In genomic region chr17:79861371-79862216, GRCh38 we compare ENCODE assay signal across 26 cellular contexts. TPM values are rescaled to one million over a fixed set of nuclear protein-coding genes. Genes with fewer than 3 reads are reported as not detected.
A peak's percentile ranks its signal among the peaks of the same experiment; 100 is the strongest.
DNase-seq lines count a peak whose midpoint lies in the region; ATAC-seq, FAIRE-seq and TF ChIP-seq lines count a peak whose summit lies in the region.
"Had no signal": no experiment of that assay in that cellular context is flagged by ENCODE, and none has a peak within 500 bp of the region (broad histone marks: within the 10 kb centered on the region; RNA-seq: fewer than 3 reads in every experiment).

No MANE protein-coding gene starts in this region.

- intact Hi-C loops in gastrocnemius medialis (cut with DNase I; ENCODE audit: low total_unique reads) = no loop called here

- H3K27ac ChIP-seq in SJSA1 (peak overlapping the region; percentile 72), small intestine (ENCODE audit: low read depth in 1 of 2, low read length in 1 of 2) (no peak overlapping the region), gastrocnemius medialis (no peak overlapping the region)
- H3K27ac ChIP-seq: esophagus muscularis mucosa, HL-60, ovary, PC-9 had no signal

- H3K9me3 ChIP-seq in SJSA1 (replicated peaks) (no peaks in the 10 kb centered on the region), small intestine (ENCODE audit: control insufficient read depth, low read depth) (no peaks in the 10 kb centered on the region), gastrocnemius medialis (no peaks in the 10 kb centered on the region)
- H3K9me3 ChIP-seq: esophagus muscularis mucosa, MG63, ovary had no signal

- no peak for ATAC-seq in gastrocnemius medialis
- ATAC-seq: activated CD4-positive, alpha-beta T cell treated with anti-CD3 and anti-CD28 coated beads for 36 hours; stimulated activated naive CD8-positive, alpha-beta T cell treated with anti-CD3 and anti-CD28 coated beads, Interleukin-15, amount 100 ng/mL, for 72 hours had no signal

- TF ChIP-seq CTCF in fibroblast of the aortic adventitia (IDR thresholded peaks at IDR 0.05; ENCODE audit: insufficient read depth, low read length) (no peak), gastrocnemius medialis (IDR thresholded peaks at IDR 0.05 in 4 of 5, conservative IDR thresholded peaks at IDR 0.05 in 1 of 5) (no peak)

- WGBS in small intestine, 3 donors = 23 to 49% (median 40%) methylated on average over 26 of the region's 26 CpGs

- no peak for FAIRE-seq in small intestine (lab: Jason Lieb, UNC)
- FAIRE-seq: H54 had no signal

- in situ Hi-C loops in gastrocnemius medialis (cut with MboI; ENCODE audit: low sequenced_read_pairs in 4 of 4) = no loop called here

- H3K4me3 ChIP-seq in SJSA1 (no peak overlapping the region), fibroblast of the aortic adventitia (ENCODE audit: low read depth, low read length) (no peak overlapping the region), small intestine (ENCODE audit: low read depth in 1 of 2, low read length in 2 of 2) (no peak overlapping the region), gastrocnemius medialis (no peak overlapping the region)
- H3K4me3 ChIP-seq: esophagus muscularis mucosa, MG63, ovary, PC-9 had no signal

- TF ChIP-seq POLR2A in gastrocnemius medialis (IDR thresholded peaks at IDR 0.05) = no peak

- H3K36me3 ChIP-seq in SJSA1 (no peaks in the 10 kb centered on the region), small intestine (ENCODE audit: control insufficient read depth in 2 of 2, insufficient read depth in 2 of 2, low read length in 2 of 2) (no peaks in the 10 kb centered on the region), gastrocnemius medialis (no peaks in the 10 kb centered on the region)
- H3K36me3 ChIP-seq: esophagus muscularis mucosa, MG63, ovary had no signal

- H3K4me1 ChIP-seq in SJSA1 (replicated peaks) = peaks cover 54% of the 10 kb centered on the region
- H3K4me1 ChIP-seq in small intestine (ENCODE audit: control insufficient read depth in 2 of 2, insufficient read depth in 1 of 2, low read depth in 1 of 2, low read length in 1 of 2) = peaks cover 0 to 2% of the 10 kb centered on the region in 2 donors
- no peaks in the 10 kb centered on the region for H3K4me1 ChIP-seq in gastrocnemius medialis
- H3K4me1 ChIP-seq: esophagus muscularis mucosa had no signal

- DNase-seq in NCI-H2227 (lab: John Stamatoyannopoulos, UW; ENCODE audit: unreplicated experiment) = peak; percentile 18
- no peak for DNase-seq in NCI-H2227 treated with DMSO at 0.1 percent for 48 hours (lab: John Stamatoyannopoulos, UW)
- DNase-seq in SJSA1 (ENCODE audit: low read depth in 1 of 2, low spot score in 2 of 2) = no peak
- DNase-seq in fibroblast of the aortic adventitia (ENCODE audit: low read depth) = peak; percentile 45
- peak; percentile 72 for DNase-seq in small intestine
- no peak for DNase-seq in NCI-H2107 (lab: John Stamatoyannopoulos, UW)
- no peak for DNase-seq in NCI-H146 treated with DMSO at 0.1 percent for 48 hours (lab: John Stamatoyannopoulos, UW; ENCODE audit: unreplicated experiment)
- no peak for DNase-seq in gastrocnemius medialis
- DNase-seq: 8988T; activated CD4-positive, alpha-beta T cell treated with anti-CD3 and anti-CD28 coated beads for 36 hours; activated naive CD4-positive, alpha-beta T cell treated with anti-CD3 and anti-CD28 coated beads for 36 hours; activated T-cell treated with anti-CD3 and anti-CD28 coated beads, Interleukin-2, amount 50 U/mL, for 48 hours; AML-193; cerebellar nuclear complex; effector CD8-positive, alpha-beta T cell; mesendoderm; MG63; naive B cell; NCI-H1417; PC-9; stimulated activated naive CD8-positive, alpha-beta T cell treated with anti-CD3 and anti-CD28 coated beads, Interleukin-15, amount 100 ng/mL, for 72 hours; trophoblast cell had no signal

- H3K27me3 ChIP-seq in SJSA1 (replicated peaks) (no peaks in the 10 kb centered on the region), small intestine (ENCODE audit: control insufficient read depth in 2 of 2, insufficient read depth in 2 of 2, low read length in 2 of 2) (no peaks in the 10 kb centered on the region), gastrocnemius medialis (peaks cover 34 to 47% (median 44%) of the 10 kb centered on the region in 3 donors)
- H3K27me3 ChIP-seq: MG63, ovary had no signal

RNA-seq across cellular contexts. Expression of gene CBX4, which starts 22.4 kb away (rescaled TPM):
- 52.1 and 53.3 TPM in 2 replicates for total RNA-seq in SJSA1 (2014; rRNA removed; shearing (Covaris generic))
- total RNA-seq in fibroblast of the aortic adventitia (ENCODE audit: low replicate concordance) = 8.3 and 12.8 TPM in 2 replicates
- 10 to 100 TPM in 1 of 3 donors, 1 to 10 TPM in 2; 5.4 to 15.2 (median 6.3) TPM for polyA plus RNA-seq in small intestine
- 1 to 10 TPM; 3.0 to 9.0 (median 5.3) TPM for total RNA-seq in gastrocnemius medialis

Comparison
In these comparisons a context has a peak if more than half of its experiments do, and no peak if none do; other contexts are left out.
1. DNase-seq: peak in NCI-H2227 (single experiment), fibroblast of the aortic adventitia (single experiment) and small intestine (single experiment); none in NCI-H2227 treated with DMSO at 0.1 percent for 48 hours (single experiment), SJSA1 (0 of 2), NCI-H2107 (single experiment), NCI-H146 treated with DMSO at 0.1 percent for 48 hours (single experiment) and gastrocnemius medialis (0 of 2).